In genomic region chr19:14080887-14081796, GRCh38 we compare ENCODE assay signal across 8 cellular contexts. TPM values are rescaled to one million over a fixed set of nuclear protein-coding genes. Genes with fewer than 3 reads are reported as not detected.
DNase-seq lines count a peak whose midpoint lies in the region; ATAC-seq, FAIRE-seq and TF ChIP-seq lines count a peak whose summit lies in the region.

No MANE protein-coding gene starts in this region.

- no peaks in the 10 kb centered on the region for H3K27me3 ChIP-seq in keratinocyte (ENCODE audit: control insufficient read depth, extremely low read depth, insufficient read depth, low read length)

- H3K27ac ChIP-seq in keratinocyte (ENCODE audit: control insufficient read depth, insufficient read depth, low read length): peak overlapping the region; percentile 88

- ATAC-seq in HG03378 (IDR thresholded peaks at IDR 0.05; ENCODE audit: unreplicated experiment): peak; percentile 84

- peaks cover 14% of the 10 kb centered on the region for H3K4me1 ChIP-seq in keratinocyte (ENCODE audit: control insufficient read depth, extremely low read depth, insufficient read depth, low read length)

- peak overlapping the region; percentile 76 for H3K9ac ChIP-seq in keratinocyte (ENCODE audit: control insufficient read depth, extremely low read depth, insufficient read depth, low read length)

- H3K9me1 ChIP-seq in keratinocyte (ENCODE audit: control insufficient read depth, extremely low read depth, insufficient read depth, low read length): no peaks in the 10 kb centered on the region

- TF ChIP-seq CTCF in keratinocyte (optimal IDR thresholded peaks at IDR 0.05 in 1 of 3, IDR thresholded peaks at IDR 0.05 in 1 of 3, conservative IDR thresholded peaks at IDR 0.05 in 1 of 3; ENCODE audit: extremely low read depth in 1 of 3, insufficient read depth in 2 of 3, low read length in 3 of 3): no peak

- H3K79me2 ChIP-seq in keratinocyte (ENCODE audit: control insufficient read depth, insufficient read depth, low read length): no peaks in the 10 kb centered on the region

- DNase-seq in AML-193 (lab: John Stamatoyannopoulos, UW) (peak; percentile 98 to 99), NCI-H446 treated with DMSO at 0.1 percent for 48 hours (lab: John Stamatoyannopoulos, UW) (peak; percentile 99), cerebellum (ENCODE audit: low spot score) (peak; percentile 99), keratinocyte (ENCODE audit: low read depth, low spot score) (peak; percentile 98)
- peak; percentile 99 for DNase-seq in activated CD4-positive, CD25-positive, alpha-beta regulatory T cell treated with anti-CD3 and anti-CD28 coated beads, Interleukin-2, amount 50 U/mL, for 72 hours
- peak; percentile 98 to 99 (median 99) for DNase-seq in stimulated activated CD4-positive, alpha-beta T cell treated with anti-CD3 and anti-CD28 coated beads, Interleukin-12 subunit alpha, Interleukin-12 subunit beta, amount 100 ng/mL, for 48 hours (ENCODE audit: low read depth in 2 of 3, low spot score in 1 of 3)

- peak overlapping the region; percentile 52 to 86 (median 74) for H3K4me3 ChIP-seq in keratinocyte (ENCODE audit: control insufficient read depth in 2 of 3, extremely low read depth in 1 of 3, insufficient read depth in 2 of 3, low read depth in 1 of 3, low read length in 3 of 3)

- H3K4me2 ChIP-seq in keratinocyte (ENCODE audit: control insufficient read depth, extremely low read depth, insufficient read depth, low read depth, low read length): peak overlapping the region; percentile 90

- no peaks in the 10 kb centered on the region for H3K9me3 ChIP-seq in keratinocyte (ENCODE audit: control insufficient read depth, low read depth, low read length)

- H2AFZ ChIP-seq in keratinocyte (ENCODE audit: control insufficient read depth, low read length): peak overlapping the region; percentile 71

- no peaks in the 10 kb centered on the region for H3K36me3 ChIP-seq in keratinocyte (ENCODE audit: control insufficient read depth in 2 of 2, extremely low read depth in 1 of 2, insufficient read depth in 2 of 2, low read length in 2 of 2)

- dilution Hi-C loops in keratinocyte (cut with MboI; ENCODE audit: extremely low pct_ligation_motif_present, low sequenced_read_pairs): no loop called here

- TF ChIP-seq POLR2A in GM19099 (IDR thresholded peaks at IDR 0.05; ENCODE audit: extremely low read depth, insufficient read length, low read depth): peak; percentile 77

- no peaks in the 10 kb centered on the region for H4K20me1 ChIP-seq in keratinocyte (ENCODE audit: control insufficient read depth, extremely low read depth, insufficient read depth, low read length)

- peak; percentile 81 for FAIRE-seq in keratinocyte (lab: Jason Lieb, UNC)

RNA-seq across cellular contexts. Expression of gene C19orf67, which starts 4.4 kb away (rescaled TPM):
- total RNA-seq in cerebellum: not detected
- polyA plus RNA-seq in keratinocyte: not detected in 3 replicates
- polyA plus RNA-seq in keratinocyte (2011; ENCODE audit: low read depth): not detected
- polyA plus RNA-seq in keratinocyte (2011; cell fraction: cytosol; rRNA removed): not detected in 2 replicates
- not detected in 2 replicates for polyA plus RNA-seq in keratinocyte (2011; cell fraction: nucleus; rRNA removed)
- not detected in 2 replicates for polyA plus RNA-seq in keratinocyte (2012; ENCODE audit: low replicate concordance)
- not detected in 3 replicates for polyA minus RNA-seq in keratinocyte
- polyA minus RNA-seq in keratinocyte (2011; cell fraction: cytosol; rRNA and poly(A)+ RNA removed): not detected
- not detected in 2 replicates for polyA minus RNA-seq in keratinocyte (2011; cell fraction: nucleus; rRNA and poly(A)+ RNA removed)

RNA-seq across cellular contexts. Expression of gene MISP3, which starts 8.6 kb away (rescaled TPM):
- total RNA-seq in cerebellum: 1.5 TPM
- polyA plus RNA-seq in keratinocyte: 0.79 to 1.2 TPM (median 0.96 TPM) in 3 replicates
- 1.2 TPM for polyA plus RNA-seq in keratinocyte (2011; ENCODE audit: low read depth)
- 0.45 and 1.6 TPM in 2 replicates for polyA plus RNA-seq in keratinocyte (2011; cell fraction: cytosol; rRNA removed)
- polyA plus RNA-seq in keratinocyte (2011; cell fraction: nucleus; rRNA removed): 0.64 and 1.7 TPM in 2 replicates
- polyA plus RNA-seq in keratinocyte (2012; ENCODE audit: low replicate concordance): 0.91 and 2.7 TPM in 2 replicates
- polyA minus RNA-seq in keratinocyte: 0.10 TPM in 1 of 3 replicates, not detected in the others
- polyA minus RNA-seq in keratinocyte (2011; cell fraction: cytosol; rRNA and poly(A)+ RNA removed): not detected
- polyA minus RNA-seq in keratinocyte (2011; cell fraction: nucleus; rRNA and poly(A)+ RNA removed): not detected in 2 replicates

RNA-seq across cellular contexts. Expression of gene SAMD1, which starts 9.4 kb away (rescaled TPM):
- total RNA-seq in cerebellum: 14.5 TPM
- polyA plus RNA-seq in keratinocyte: 5.3 to 11.3 TPM (median 7.3 TPM) in 3 replicates
- polyA plus RNA-seq in keratinocyte (2011; ENCODE audit: low read depth): 6.5 TPM
- polyA plus RNA-seq in keratinocyte (2011; cell fraction: cytosol; rRNA removed): 5.3 and 11.3 TPM in 2 replicates
- 14.1 and 16.5 TPM in 2 replicates for polyA plus RNA-seq in keratinocyte (2011; cell fraction: nucleus; rRNA removed)
- 13.6 and 19.5 TPM in 2 replicates for polyA plus RNA-seq in keratinocyte (2012; ENCODE audit: low replicate concordance)
- polyA minus RNA-seq in keratinocyte: 4.1 to 14.1 TPM (median 5.3 TPM) in 3 replicates
- 15.9 TPM for polyA minus RNA-seq in keratinocyte (2011; cell fraction: cytosol; rRNA and poly(A)+ RNA removed)
- polyA minus RNA-seq in keratinocyte (2011; cell fraction: nucleus; rRNA and poly(A)+ RNA removed): 5.1 and 5.6 TPM in 2 replicates

RNA-seq across cellular contexts. Expression of gene PALM3, which starts 19.3 kb away (rescaled TPM):
- 2.2 TPM for total RNA-seq in cerebellum
- not detected in 3 replicates for polyA plus RNA-seq in keratinocyte
- not detected for polyA plus RNA-seq in keratinocyte (2011; ENCODE audit: low read depth)
- not detected in 2 replicates for polyA plus RNA-seq in keratinocyte (2011; cell fraction: cytosol; rRNA removed)
- polyA plus RNA-seq in keratinocyte (2011; cell fraction: nucleus; rRNA removed): not detected in 2 replicates
- polyA plus RNA-seq in keratinocyte (2012; ENCODE audit: low replicate concordance): 0.07 TPM in 1 of 2 replicates, not detected in the other
- not detected in 3 replicates for polyA minus RNA-seq in keratinocyte
- polyA minus RNA-seq in keratinocyte (2011; cell fraction: cytosol; rRNA and poly(A)+ RNA removed): not detected
- polyA minus RNA-seq in keratinocyte (2011; cell fraction: nucleus; rRNA and poly(A)+ RNA removed): not detected in 2 replicates

RNA-seq across cellular contexts. Expression of gene PRKACA, which starts 36.4 kb away (rescaled TPM):
- 27.7 TPM for total RNA-seq in cerebellum
- polyA plus RNA-seq in keratinocyte: 10.1 to 57.2 TPM (median 13.7 TPM) in 3 replicates
- 9.4 TPM for polyA plus RNA-seq in keratinocyte (2011; ENCODE audit: low read depth)
- polyA plus RNA-seq in keratinocyte (2011; cell fraction: cytosol; rRNA removed): 30.5 and 39.1 TPM in 2 replicates
- polyA plus RNA-seq in keratinocyte (2011; cell fraction: nucleus; rRNA removed): 22.1 and 26.0 TPM in 2 replicates
- polyA plus RNA-seq in keratinocyte (2012; ENCODE audit: low replicate concordance): 26.5 and 53.2 TPM in 2 replicates
- polyA minus RNA-seq in keratinocyte: 23.2 to 80.7 TPM (median 31.9 TPM) in 3 replicates
- polyA minus RNA-seq in keratinocyte (2011; cell fraction: cytosol; rRNA and poly(A)+ RNA removed): 20.9 TPM
- polyA minus RNA-seq in keratinocyte (2011; cell fraction: nucleus; rRNA and poly(A)+ RNA removed): 7.9 and 12.6 TPM in 2 replicates

Comparison
In these comparisons a context has a peak if more than half of its experiments do, and no peak if none do; other contexts are left out.
1. Peak in every context shown above with its lines: DNase-seq, ATAC-seq, H3K4me3 ChIP-seq and H3K27ac ChIP-seq.